ENCODE assay signal across 8 cellular contexts in genomic region chr16:70438325-70438982, GRCh38. TPM values are rescaled to one million over a fixed set of nuclear protein-coding genes. Genes with fewer than 3 reads are reported as not detected.
DNase-seq lines count a peak whose midpoint lies in the region; ATAC-seq and TF ChIP-seq lines count a peak whose summit lies in the region.

No MANE protein-coding gene starts in this region.

- DNase-seq in stimulated activated CD4-positive, alpha-beta T cell treated with anti-CD3 and anti-CD28 coated beads, Interleukin-15, amount 100 ng/mL, for 24 hours = peak; percentile 42
- no peak for DNase-seq in stimulated activated CD4-positive, alpha-beta T cell treated with anti-CD3 and anti-CD28 coated beads, Interleukin-2, amount 100 ng/mL, for 48 hours
- DNase-seq in cardiac muscle cell (ENCODE audit: low read depth in 1 of 2, low spot score in 1 of 2) (peak in 1 of 2 donors; percentile 37), sigmoid colon (no peak), AG08396 (ENCODE audit: low spot score) (no peak), SKM-1 (lab: John Stamatoyannopoulos, UW; ENCODE audit: unreplicated experiment) (no peak)

- no peaks in the 10 kb centered on the region for H3K27me3 ChIP-seq in cardiac muscle cell
- no peaks in the 10 kb centered on the region for H3K27me3 ChIP-seq in sigmoid colon

- peak overlapping the region; percentile 92 for H3K27ac ChIP-seq in cardiac muscle cell
- H3K27ac ChIP-seq in sigmoid colon = peak overlapping the region; percentile 75 to 87 (median 79)

- TF ChIP-seq POLR2A in sigmoid colon (IDR thresholded peaks at IDR 0.05) = no peak

- WGBS in sigmoid colon, 2 donors = 1 to 3% methylated on average over 50 of the region's 50 CpGs

- TF ChIP-seq CTCF in WI38 (IDR thresholded peaks at IDR 0.05; ENCODE audit: low read depth, low read length) (no peak), cardiac muscle cell (IDR thresholded peaks at IDR 0.05; ENCODE audit: low read depth, low read length) (no peak), sigmoid colon (IDR thresholded peaks at IDR 0.05) (no peak)

- H3K36me3 ChIP-seq in cardiac muscle cell (no peaks in the 10 kb centered on the region), sigmoid colon (no peaks in the 10 kb centered on the region)

- peaks cover 38% of the 10 kb centered on the region for H3K4me1 ChIP-seq in cardiac muscle cell (ENCODE audit: low read depth)
- peaks cover 0 to 46% (median 40%) of the 10 kb centered on the region in 4 donors for H3K4me1 ChIP-seq in sigmoid colon

- intact Hi-C loops in sigmoid colon (cut with DNase I) = loop anchor here (2.0 kb wide), 1 partner anchor 58 kb away; no protein-coding TSS in a partner anchor

- H3K4me3 ChIP-seq in WI38 (ENCODE audit: low read depth, low read length) (peak overlapping the region; percentile 81), cardiac muscle cell (peak overlapping the region; percentile 83), sigmoid colon (peak overlapping the region; percentile 50 to 95 (median 85))

- no peak for TF ChIP-seq EP300 in sigmoid colon (IDR thresholded peaks at IDR 0.05)

- ATAC-seq in HG02884 (IDR thresholded peaks at IDR 0.05; ENCODE audit: unreplicated experiment) = no peak

- H3K9me3 ChIP-seq in cardiac muscle cell (ENCODE audit: low read depth) = no peaks in the 10 kb centered on the region
- H3K9me3 ChIP-seq in sigmoid colon = no peaks in the 10 kb centered on the region

RNA-seq across cellular contexts. Expression of gene ST3GAL2, which starts 0.4 kb away (rescaled TPM):
- total RNA-seq in cardiac muscle cell (87.3 and 115 TPM in 2 replicates), sigmoid colon (10 to 100 TPM; 14.0 to 21.3 (median 16.6) TPM)
- polyA plus RNA-seq in cardiac muscle cell (46.1 and 50.9 TPM in 2 replicates), sigmoid colon (10 to 100 TPM in 1 of 3 donors, 1 to 10 TPM in 2; 2.3 to 10.2 (median 2.4) TPM)

RNA-seq across cellular contexts. Expression of gene FCSK, which starts 15.9 kb away (rescaled TPM):
- total RNA-seq in cardiac muscle cell = 13.8 and 22.5 TPM in 2 replicates
- polyA plus RNA-seq in cardiac muscle cell = 10.2 and 12.0 TPM in 2 replicates
- total RNA-seq in sigmoid colon = 10 to 100 TPM in 3 of 4 donors, 1 to 10 TPM in 1; 7.8 to 13.3 (median 12.2) TPM
- 10 to 100 TPM in 2 of 3 donors, 1 to 10 TPM in 1; 7.6 to 19.1 (median 14.4) TPM for polyA plus RNA-seq in sigmoid colon
